ENCODE assay signal across 18 cellular contexts in genomic region chr1:82319526-82319925, GRCh38.
"Had no signal": no experiment of that assay in that cellular context is flagged by ENCODE, and none has a peak within 500 bp of the region (broad histone marks: within the 10 kb centered on the region; RNA-seq: fewer than 3 reads in every experiment).

No MANE protein-coding gene starts in this region.

- H3K4me1 ChIP-seq: heart left ventricle, right atrium auricular region, sigmoid colon, uterus had no signal

- ATAC-seq: esophagus mucosa; heart left ventricle; left lobe of liver; mucosa of descending colon; naive thymus-derived CD8-positive, alpha-beta T cell had no signal

- DNase-seq: cortex of kidney; dorsolateral prefrontal cortex; effector CD8-positive, alpha-beta T cell; foreskin melanocyte; heart left ventricle; hippocampal formation; mucosa of descending colon; naive thymus-derived CD8-positive, alpha-beta T cell; posterior cingulate gyrus; sigmoid colon; small intestine; stimulated activated CD4-positive, alpha-beta T cell treated with anti-CD3 and anti-CD28 coated beads, Interleukin-12 subunit alpha, Interleukin-12 subunit beta, amount 100 ng/mL, for 4 hours; stimulated activated naive CD4-positive, alpha-beta T cell treated with Interleukin-2 at 50 U/mL for 16 hours; uterus had no signal

- H3K27ac ChIP-seq: dorsolateral prefrontal cortex, heart left ventricle, neutrophil, right atrium auricular region, sigmoid colon, uterus had no signal

- H3K36me3 ChIP-seq: heart left ventricle, neutrophil, right atrium auricular region, sigmoid colon, uterus had no signal

- H3K4me3 ChIP-seq: dorsolateral prefrontal cortex, heart left ventricle, mucosa of descending colon, right atrium auricular region, sigmoid colon, uterus had no signal

- H3K9me3 ChIP-seq: heart left ventricle, mucosa of descending colon, neutrophil, right atrium auricular region, sigmoid colon, uterus had no signal

- H3K27me3 ChIP-seq: heart left ventricle, neutrophil, right atrium auricular region, sigmoid colon, uterus had no signal
